In genomic region chr20:53627001-53627400, GRCh38 we compare ENCODE assay signal across 2 cellular contexts.
TF ChIP-seq lines count a peak whose summit lies in the region.

No MANE protein-coding gene starts in this region.

TF ChIP-seq in HEK293, 187 proteins besides CTCF, POLR2A, EP300 and RAD21:
- TF ChIP-seq, protein P1, sequence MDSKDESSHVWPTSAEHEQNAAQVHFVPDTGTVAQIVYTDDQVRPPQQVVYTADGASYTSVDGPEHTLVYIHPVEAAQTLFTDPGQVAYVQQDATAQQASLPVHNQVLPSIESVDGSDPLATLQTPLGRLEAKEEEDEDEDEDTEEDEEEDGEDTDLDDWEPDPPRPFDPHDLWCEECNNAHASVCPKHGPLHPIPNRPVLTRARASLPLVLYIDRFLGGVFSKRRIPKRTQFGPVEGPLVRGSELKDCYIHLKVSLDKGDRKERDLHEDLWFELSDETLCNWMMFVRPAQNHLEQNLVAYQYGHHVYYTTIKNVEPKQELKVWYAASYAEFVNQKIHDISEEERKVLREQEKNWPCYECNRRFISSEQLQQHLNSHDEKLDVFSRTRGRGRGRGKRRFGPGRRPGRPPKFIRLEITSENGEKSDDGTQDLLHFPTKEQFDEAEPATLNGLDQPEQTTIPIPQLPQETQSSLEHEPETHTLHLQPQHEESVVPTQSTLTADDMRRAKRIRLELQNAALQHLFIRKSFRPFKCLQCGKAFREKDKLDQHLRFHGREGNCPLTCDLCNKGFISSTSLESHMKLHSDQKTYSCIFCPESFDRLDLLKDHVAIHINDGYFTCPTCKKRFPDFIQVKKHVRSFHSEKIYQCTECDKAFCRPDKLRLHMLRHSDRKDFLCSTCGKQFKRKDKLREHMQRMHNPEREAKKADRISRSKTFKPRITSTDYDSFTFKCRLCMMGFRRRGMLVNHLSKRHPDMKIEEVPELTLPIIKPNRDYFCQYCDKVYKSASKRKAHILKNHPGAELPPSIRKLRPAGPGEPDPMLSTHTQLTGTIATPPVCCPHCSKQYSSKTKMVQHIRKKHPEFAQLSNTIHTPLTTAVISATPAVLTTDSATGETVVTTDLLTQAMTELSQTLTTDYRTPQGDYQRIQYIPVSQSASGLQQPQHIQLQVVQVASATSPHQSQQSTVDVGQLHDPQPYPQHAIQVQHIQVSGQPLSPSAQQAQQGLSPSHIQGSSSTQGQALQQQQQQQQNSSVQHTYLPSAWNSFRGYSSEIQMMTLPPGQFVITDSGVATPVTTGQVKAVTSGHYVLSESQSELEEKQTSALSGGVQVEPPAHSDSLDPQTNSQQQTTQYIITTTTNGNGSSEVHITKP (tag by site-specific recombination; IDR thresholded peaks at IDR 0.05) = peak; percentile 87

TF ChIP-seq in GM12878, 131 proteins besides CTCF, POLR2A, EP300 and RAD21:
- TF ChIP-seq, protein P2, sequence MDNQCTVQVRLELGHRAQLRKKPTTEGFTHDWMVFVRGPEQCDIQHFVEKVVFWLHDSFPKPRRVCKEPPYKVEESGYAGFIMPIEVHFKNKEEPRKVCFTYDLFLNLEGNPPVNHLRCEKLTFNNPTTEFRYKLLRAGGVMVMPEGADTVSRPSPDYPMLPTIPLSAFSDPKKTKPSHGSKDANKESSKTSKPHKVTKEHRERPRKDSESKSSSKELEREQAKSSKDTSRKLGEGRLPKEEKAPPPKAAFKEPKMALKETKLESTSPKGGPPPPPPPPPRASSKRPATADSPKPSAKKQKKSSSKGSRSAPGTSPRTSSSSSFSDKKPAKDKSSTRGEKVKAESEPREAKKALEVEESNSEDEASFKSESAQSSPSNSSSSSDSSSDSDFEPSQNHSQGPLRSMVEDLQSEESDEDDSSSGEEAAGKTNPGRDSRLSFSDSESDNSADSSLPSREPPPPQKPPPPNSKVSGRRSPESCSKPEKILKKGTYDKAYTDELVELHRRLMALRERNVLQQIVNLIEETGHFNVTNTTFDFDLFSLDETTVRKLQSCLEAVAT (IDR thresholded peaks at IDR 0.05) = 0 out of 2 replicates have a peak, but pooled peaks have one; percentile 46
